In the genomic region with DNA sequence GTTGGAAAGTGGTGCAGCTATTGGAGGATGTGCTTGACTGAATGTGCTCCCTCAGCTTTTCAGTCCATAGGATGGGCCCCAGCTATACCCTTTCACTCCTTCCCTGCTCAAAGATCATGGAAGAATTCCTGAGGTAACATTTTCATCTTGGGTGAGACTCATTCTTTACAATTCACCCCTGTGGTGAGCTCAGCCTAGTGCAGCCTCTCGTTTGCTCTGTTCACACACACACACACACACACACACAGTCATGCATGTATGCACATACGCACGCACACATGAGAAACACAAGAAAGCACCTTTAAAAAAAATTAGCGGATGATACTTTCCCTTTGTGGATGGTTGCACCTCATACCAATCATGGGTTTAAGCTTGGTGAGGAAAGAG, we compare ENCODE assay signal across 14 cellular contexts. TPM values are rescaled to one million over a fixed set of nuclear protein-coding genes. Genes with fewer than 3 reads are reported as not detected.
A peak's percentile ranks its signal among the peaks of the same experiment; 100 is the strongest.
DNase-seq lines count a peak whose midpoint lies in the region; ATAC-seq and TF ChIP-seq lines count a peak whose summit lies in the region.
"Had no signal": no experiment of that assay in that cellular context is flagged by ENCODE, and none has a peak within 500 bp of the region (broad histone marks: within the 10 kb centered on the region; RNA-seq: fewer than 3 reads in every experiment).

No MANE protein-coding gene starts in this region.

- H3K27me3 ChIP-seq in fibroblast of lung (ENCODE audit: control insufficient read depth, insufficient read depth, low read length): no peaks in the 10 kb centered on the region
- H3K27me3 ChIP-seq: cardiac muscle cell, MG63 had no signal

- H2AFZ ChIP-seq in fibroblast of lung (ENCODE audit: low read length): no peak overlapping the region

- H3K27me3 Mint-ChIP-seq in progenitor cell of endocrine pancreas: peaks cover 31% of the 10 kb centered on the region

- H3K4me3 Mint-ChIP-seq in progenitor cell of endocrine pancreas (ENCODE audit: low read depth): no peak overlapping the region
- H3K4me3 Mint-ChIP-seq: CD8-positive, alpha-beta T cell had no signal

- no peaks in the 10 kb centered on the region for H3K79me2 ChIP-seq in fibroblast of lung (ENCODE audit: control insufficient read depth, insufficient read depth, low read length)

- H3K36me3 Mint-ChIP-seq in progenitor cell of endocrine pancreas (ENCODE audit: insufficient read depth): no peaks in the 10 kb centered on the region
- H3K36me3 Mint-ChIP-seq: CD8-positive, alpha-beta T cell had no signal

- H3K27ac ChIP-seq in HEK293 (ENCODE audit: extremely low read depth, low read depth, low read length): no peak overlapping the region
- peak overlapping the region; percentile 84; the same call in 1 of the 2 replicates for H3K27ac ChIP-seq in RWPE1
- peak overlapping the region; percentile 89 for H3K27ac ChIP-seq in fibroblast of lung (ENCODE audit: insufficient read depth, low read length)
- H3K27ac ChIP-seq: skin epidermis, VCaP had no signal

- no peak overlapping the region for H3K9ac ChIP-seq in fibroblast of lung (ENCODE audit: insufficient read depth, low read length)

- CTCF ChIA-PET in HEK293 (lab: Yijun Ruan, JAX): interaction anchor here (0.6 to 5.4 kb wide), 12 partner anchors 9 to 298 kb away, joined by 3 to 39 read pairs (median 4); partner anchors contain the start of gene CCN1
- CTCF ChIA-PET in RWPE1 (lab: Yijun Ruan, JAX): no interaction called here

- intact Hi-C loops in mucosa of descending colon (cut with DNase I, micrococcal nuclease): no loop called here

- no peaks in the 10 kb centered on the region for H3K9me3 ChIP-seq in HEK293 (ENCODE audit: control insufficient read depth, insufficient read depth, low read depth, low read length)
- H3K9me3 ChIP-seq in fibroblast of lung (ENCODE audit: control insufficient read depth, insufficient read depth, low read depth, low read length): no peaks in the 10 kb centered on the region
- H3K9me3 ChIP-seq in mucosa of descending colon: no peaks in the 10 kb centered on the region
- H3K9me3 ChIP-seq: MG63 had no signal

- no peaks in the 10 kb centered on the region for H4K20me1 ChIP-seq in fibroblast of lung (ENCODE audit: control insufficient read depth, extremely low read depth, insufficient read depth, low read length)

- POLR2A ChIA-PET in HEK293 (lab: Yijun Ruan, JAX): interaction anchor here (0.5 to 8.1 kb wide), 8 partner anchors 12 to 347 kb away, joined by 3 to 120 read pairs (median 4); partner anchors contain the start of genes C1orf52, CCN1 and ZNHIT6
- POLR2A ChIA-PET in RWPE1 (lab: Yijun Ruan, JAX; ENCODE audit: low non-redundant PET): no interaction called here

- TF ChIP-seq CTCF in HEK293 (tag by site-specific recombination; IDR thresholded peaks at IDR 0.05) (no peak), RWPE1 (conservative IDR thresholded peaks at IDR 0.05; ENCODE audit: low read depth) (no peak), fibroblast of lung (conservative IDR thresholded peaks at IDR 0.05 in 1 of 2, IDR thresholded peaks at IDR 0.05 in 1 of 2; ENCODE audit: low read depth in 1 of 2, low read length in 2 of 2) (no peak), progenitor cell of endocrine pancreas (IDR thresholded peaks at IDR 0.05; ENCODE audit: unreplicated experiment) (no peak), mucosa of descending colon (IDR thresholded peaks at IDR 0.05) (no peak)

- H3K4me2 ChIP-seq in fibroblast of lung (ENCODE audit: extremely low read depth, insufficient read depth, low read length): no peak overlapping the region

- no peak overlapping the region for H3K4me3 ChIP-seq in HEK293 (ENCODE audit: low read depth, low read length)
- no peak overlapping the region for H3K4me3 ChIP-seq in fibroblast of lung (replicated peaks in 1 of 4; ENCODE audit: control extremely low read depth in 1 of 4, insufficient read depth in 1 of 4, low read depth in 3 of 4, low read length in 4 of 4)
- H3K4me3 ChIP-seq in mucosa of descending colon: no peak overlapping the region
- H3K4me3 ChIP-seq: cardiac muscle cell, MG63, skin epidermis had no signal

- H3K36me3 ChIP-seq in HEK293 (ENCODE audit: control insufficient read depth in 2 of 2, insufficient read depth in 1 of 2, low read length in 2 of 2): no peaks in the 10 kb centered on the region
- no peaks in the 10 kb centered on the region for H3K36me3 ChIP-seq in fibroblast of lung (ENCODE audit: control insufficient read depth, insufficient read depth, low read length)
- H3K36me3 ChIP-seq in mucosa of descending colon (ENCODE audit: low read depth): no peaks in the 10 kb centered on the region
- H3K36me3 ChIP-seq: cardiac muscle cell, MG63 had no signal

- H3K4me1 Mint-ChIP-seq in progenitor cell of endocrine pancreas (ENCODE audit: low read depth): peaks cover 20% of the 10 kb centered on the region

- H3K4me1 ChIP-seq in HEK293 (ENCODE audit: control insufficient read depth, insufficient read depth, low read length): no peaks in the 10 kb centered on the region
- peaks cover 34% of the 10 kb centered on the region for H3K4me1 ChIP-seq in fibroblast of lung (ENCODE audit: control insufficient read depth, extremely low read depth, insufficient read depth, low read length)
- peaks cover 5% of the 10 kb centered on the region for H3K4me1 ChIP-seq in mucosa of descending colon (ENCODE audit: low read depth)

- DNase-seq in RWPE1 (ENCODE audit: low spot score) (no peak), fibroblast of lung (ENCODE audit: low read depth in 2 of 2) (peak in 1 of 2 donors; percentile 71), progenitor cell of endocrine pancreas (ENCODE audit: low spot score, unreplicated experiment) (no peak), mucosa of descending colon (no peak)
- DNase-seq: activated naive CD4-positive, alpha-beta T cell; CD8-positive, alpha-beta T cell; left ventricle myocardium superior had no signal

- no peak for ATAC-seq in mucosa of descending colon
- ATAC-seq in GM19397 (IDR thresholded peaks at IDR 0.05; ENCODE audit: unreplicated experiment): no peak
- no peak for ATAC-seq in HG02938 (IDR thresholded peaks at IDR 0.05; ENCODE audit: unreplicated experiment)
- ATAC-seq: CD8-positive, alpha-beta T cell had no signal

- peak overlapping the region; percentile 86 for H3K27ac Mint-ChIP-seq in progenitor cell of endocrine pancreas
- H3K27ac Mint-ChIP-seq: CD8-positive, alpha-beta T cell had no signal

- no peaks in the 10 kb centered on the region for H3K9me3 Mint-ChIP-seq in progenitor cell of endocrine pancreas (ENCODE audit: low read depth)
- H3K9me3 Mint-ChIP-seq: CD8-positive, alpha-beta T cell had no signal

TF ChIP-seq in HEK293, 187 proteins besides CTCF, POLR2A, EP300 and RAD21:
- no peak for TF ChIP-seq ZNF221 (tag by site-specific recombination; IDR thresholded peaks at IDR 0.05; ENCODE audit: borderline replicate concordance)
- peak; percentile 19; the same call in 1 of the 2 replicates for TF ChIP-seq ZSCAN4 (tag by site-specific recombination; IDR thresholded peaks at IDR 0.05)

RNA-seq across cellular contexts. Expression of gene CCN1, which starts 25.8 kb away (rescaled TPM):
- total RNA-seq in fibroblast of lung (48.5 and 146 TPM in 2 replicates), progenitor cell of endocrine pancreas (62.8 and 64.3 TPM in 2 replicates), mucosa of descending colon (10 to 100 TPM in 2 of 3 donors, 1 to 10 TPM in 1; 8.1 to 94.0 (median 20.2) TPM)
- polyA plus RNA-seq in fibroblast of lung: 531 and 635 TPM in 2 replicates
- polyA plus RNA-seq in fibroblast of lung (2012): 570 and 726 TPM in 2 replicates
- polyA minus RNA-seq in fibroblast of lung (ENCODE audit: low replicate concordance): 406 and 477 TPM in 2 replicates
- total RNA-seq: CD8-positive, alpha-beta T cell had no signal
